Comparison of ENCODE assay signal across 1 cellular context in genomic region chr11:2599561-2600189, GRCh38.
TF ChIP-seq lines count a peak whose summit lies in the region.

No MANE protein-coding gene starts in this region.

TF ChIP-seq in H1, 55 proteins besides CTCF, POLR2A, EP300 and RAD21:
- no peak for TF ChIP-seq CBX5 (IDR thresholded peaks at IDR 0.05; ENCODE audit: low read depth, low read length)
- no peak for TF ChIP-seq SIRT6 (IDR thresholded peaks at IDR 0.05; ENCODE audit: low read length)
- no peak for TF ChIP-seq MAFK (IDR thresholded peaks at IDR 0.05; ENCODE audit: low read depth, low read length)
- no peak for TF ChIP-seq SP4 (IDR thresholded peaks at IDR 0.05; ENCODE audit: low read length)
- no peak for TF ChIP-seq SUZ12 (IDR thresholded peaks at IDR 0.05; ENCODE audit: low read length)
- 0 out of 2 replicates have a peak, but pooled peaks have one; percentile 58 for TF ChIP-seq BACH1 (IDR thresholded peaks at IDR 0.05; ENCODE audit: low read length)
- no peak for TF ChIP-seq POLR2AphosphoS5 (IDR thresholded peaks at IDR 0.05; ENCODE audit: low read depth, low read length)
TF ChIP-seq in H1: peak in this region for 1.
